ENCODE assay signal across 1 cellular context in the genomic region with DNA sequence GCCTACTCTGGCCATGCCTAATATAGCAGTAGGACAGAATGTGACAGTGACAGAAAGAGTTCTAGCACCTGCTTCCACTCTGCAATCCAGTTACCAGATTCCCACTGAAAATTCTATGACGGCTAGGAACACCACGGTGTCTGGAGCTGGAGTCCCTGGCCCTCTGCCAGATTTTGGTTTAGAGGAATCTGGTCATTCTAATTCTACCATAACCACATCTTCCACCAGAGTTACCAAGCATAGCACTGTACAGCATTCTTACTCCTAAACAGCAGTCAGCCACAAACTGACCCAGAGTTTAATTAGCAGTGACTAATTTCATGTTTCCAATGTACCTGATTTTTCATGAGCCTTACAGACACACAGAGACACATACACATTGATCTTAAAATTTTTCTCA.
TF ChIP-seq lines count a peak whose summit lies in the region.

No MANE protein-coding gene starts in this region.

TF ChIP-seq in K562, 482 proteins besides CTCF, POLR2A, EP300 and RAD21:
- TF ChIP-seq NFIC (IDR thresholded peaks at IDR 0.05) (peak; percentile 64), ZNF398 (CRISPR knock-in tag; IDR thresholded peaks at IDR 0.05) (no peak)
